Comparison of ENCODE assay signal across 8 cellular contexts in genomic region chr17:21252289-21252874, GRCh38. TPM values are rescaled to one million over a fixed set of nuclear protein-coding genes. Genes with fewer than 3 reads are reported as not detected.
DNase-seq lines count a peak whose midpoint lies in the region; ATAC-seq, FAIRE-seq and TF ChIP-seq lines count a peak whose summit lies in the region.

No MANE protein-coding gene starts in this region.

- no peak for FAIRE-seq in bronchial epithelial cell (lab: Jason Lieb, UNC)

- peak overlapping the region; percentile 41 for H3K27ac ChIP-seq in naive thymus-derived CD4-positive, alpha-beta T cell (ENCODE audit: low read depth, low read length)

- CTCF ChIA-PET in BJ (lab: Yijun Ruan, JAX): interaction anchor here (0.7 to 2.1 kb wide), 4 partner anchors 27 to 133 kb away, joined by 3 to 8 read pairs (median 5); no protein-coding TSS in a partner anchor
- CTCF ChIA-PET in naive thymus-derived CD4-positive, alpha-beta T cell (lab: Charles Lee): interaction anchor here (1.6 kb wide), 1 partner anchor 24 kb away, joined by 4 read pairs; no protein-coding TSS in a partner anchor

- ATAC-seq in HG03521 (IDR thresholded peaks at IDR 0.05; ENCODE audit: unreplicated experiment) (peak; percentile 7), HG03045 (IDR thresholded peaks at IDR 0.05; ENCODE audit: unreplicated experiment) (no peak), omental fat pad (ENCODE audit: low FRiP score) (no peak)
- no peak for ATAC-seq in naive thymus-derived CD4-positive, alpha-beta T cell

- H3K9me3 Mint-ChIP-seq in naive thymus-derived CD4-positive, alpha-beta T cell: no peaks in the 10 kb centered on the region

- H3K4me3 ChIP-seq in BJ (ENCODE audit: low read depth, low read length) (peak overlapping the region; percentile 76), bronchial epithelial cell (ENCODE audit: low read depth, low read length) (peak overlapping the region; percentile 33)
- H3K4me3 ChIP-seq in naive thymus-derived CD4-positive, alpha-beta T cell (ENCODE audit: low read length): peak overlapping the region; percentile 27

- POLR2A ChIA-PET in BJ (lab: Charles Lee): no interaction called here
- POLR2A ChIA-PET in naive thymus-derived CD4-positive, alpha-beta T cell (lab: Charles Lee): interaction anchor here (1.1 to 5.6 kb wide), 5 partner anchors 18 to 209 kb away, joined by 4 to 44 read pairs (median 9); partner anchors contain the start of genes TMEM11 and USP22

- H3K9me3 ChIP-seq in naive thymus-derived CD4-positive, alpha-beta T cell (ENCODE audit: control insufficient read depth in 2 of 3, low read length in 3 of 3): no peaks in the 10 kb centered on the region

- peaks cover 2% of the 10 kb centered on the region; the same call in 1 of the 2 replicates for H3K36me3 ChIP-seq in BJ (ENCODE audit: control insufficient read depth, insufficient read depth, low read length)
- no peaks in the 10 kb centered on the region for H3K36me3 ChIP-seq in bronchial epithelial cell (ENCODE audit: control insufficient read depth, insufficient read depth, low read length)
- no peaks in the 10 kb centered on the region for H3K36me3 ChIP-seq in naive thymus-derived CD4-positive, alpha-beta T cell (ENCODE audit: control insufficient read depth in 2 of 3, insufficient read depth in 3 of 3, low read length in 3 of 3)

- TF ChIP-seq CTCF in BJ (IDR thresholded peaks at IDR 0.05; ENCODE audit: insufficient read depth, low read depth, low read length) (no peak), bronchial epithelial cell (IDR thresholded peaks at IDR 0.05; ENCODE audit: insufficient read depth, low read length, severe bottlenecking) (no peak), omental fat pad (IDR thresholded peaks at IDR 0.05) (no peak)

- peaks cover 7 to 12% of the 10 kb centered on the region in 2 donors for H3K4me1 ChIP-seq in naive thymus-derived CD4-positive, alpha-beta T cell (ENCODE audit: control insufficient read depth in 2 of 2, insufficient read depth in 2 of 2, low read length in 2 of 2)

- peaks cover 13 to 43% (median 33%) of the 10 kb centered on the region in 7 donors for H3K4me1 Mint-ChIP-seq in naive thymus-derived CD4-positive, alpha-beta T cell

- H3K27me3 Mint-ChIP-seq in naive thymus-derived CD4-positive, alpha-beta T cell: peaks cover 0 to 33% (median 0%) of the 10 kb centered on the region in 5 donors

- peak overlapping the region; percentile 23 to 87 (median 81) for H3K27ac Mint-ChIP-seq in naive thymus-derived CD4-positive, alpha-beta T cell

- intact Hi-C loops in naive thymus-derived CD4-positive, alpha-beta T cell (cut with micrococcal nuclease): loop anchor here (2.0 kb wide), 2 partner anchors 22 to 134 kb away; no protein-coding TSS in a partner anchor

- DNase-seq in BJ (ENCODE audit: low read depth) (no peak), bronchial epithelial cell (ENCODE audit: low read depth) (no peak), epidermal melanocyte (ENCODE audit: insufficient read length, low spot score) (no peak), omental fat pad (ENCODE audit: low spot score) (no peak)
- DNase-seq in naive thymus-derived CD4-positive, alpha-beta T cell: peak in 1 of 9 donors; percentile 23
- no peak for DNase-seq in NK-92 treated with Interleukin-12 subunit alpha and Interleukin-12 subunit beta, amount 100 ng/mL, for 24 hours (lab: John Stamatoyannopoulos, UW)

- no peaks in the 10 kb centered on the region for H3K36me3 Mint-ChIP-seq in naive thymus-derived CD4-positive, alpha-beta T cell

- H3K27me3 ChIP-seq in BJ (ENCODE audit: control insufficient read depth, insufficient read depth, low read length) (no peaks in the 10 kb centered on the region), bronchial epithelial cell (ENCODE audit: control insufficient read depth, insufficient read depth, low read length) (no peaks in the 10 kb centered on the region)
- no peaks in the 10 kb centered on the region for H3K27me3 ChIP-seq in naive thymus-derived CD4-positive, alpha-beta T cell (ENCODE audit: control insufficient read depth in 2 of 2, insufficient read depth in 2 of 2, low read length in 2 of 2)

- H3K4me3 Mint-ChIP-seq in naive thymus-derived CD4-positive, alpha-beta T cell: peak overlapping the region; percentile 68 to 92 (median 82)

RNA-seq across cellular contexts. Expression of gene NATD1, which starts 0.8 kb away (rescaled TPM):
- 7.9 and 13.3 TPM in 2 replicates for polyA plus RNA-seq in BJ (2011; rRNA removed)
- polyA minus RNA-seq in BJ (2011; rRNA and poly(A)+ RNA removed): 9.0 and 9.1 TPM in 2 replicates
- total RNA-seq in bronchial epithelial cell: 0.53 and 0.77 TPM in 2 replicates
- 10 to 100 TPM in 2 of 5 experiments, 1 to 10 TPM in 3; 2.5 to 11.1 (median 8.9) TPM for total RNA-seq in naive thymus-derived CD4-positive, alpha-beta T cell
- 1 to 10 TPM; 1.7 to 2.9 TPM for polyA plus RNA-seq in naive thymus-derived CD4-positive, alpha-beta T cell
- 10 to 100 TPM in 2 of 4 donors, 1 to 10 TPM in 2; 7.5 to 19.1 (median 9.6) TPM for total RNA-seq in omental fat pad

RNA-seq across cellular contexts. Expression of gene MAP2K3, which starts 32.1 kb away (rescaled TPM):
- polyA plus RNA-seq in BJ (2011; rRNA removed): 22.9 and 41.8 TPM in 2 replicates
- 38.5 and 58.0 TPM in 2 replicates for polyA minus RNA-seq in BJ (2011; rRNA and poly(A)+ RNA removed)
- total RNA-seq in bronchial epithelial cell (5.3 and 7.7 TPM in 2 replicates), omental fat pad (100 to 1,000 TPM in 1 of 4 donors, 10 to 100 TPM in 3; 36.8 to 170 (median 58.5) TPM)
- total RNA-seq in naive thymus-derived CD4-positive, alpha-beta T cell: 100 to 1,000 TPM in 1 of 5 experiments, 10 to 100 TPM in 4; 37.5 to 127 (median 39.2) TPM
- 10 to 100 TPM; 47.7 to 76.7 TPM for polyA plus RNA-seq in naive thymus-derived CD4-positive, alpha-beta T cell

RNA-seq across cellular contexts. Expression of gene TMEM11, which starts 38.4 kb away (rescaled TPM):
- polyA plus RNA-seq in BJ (2011; rRNA removed): 54.5 and 69.5 TPM in 2 replicates
- polyA minus RNA-seq in BJ (2011; rRNA and poly(A)+ RNA removed): 28.3 and 61.4 TPM in 2 replicates
- total RNA-seq in bronchial epithelial cell (15.8 and 23.8 TPM in 2 replicates), omental fat pad (10 to 100 TPM; 24.9 to 41.3 (median 34.0) TPM)
- 10 to 100 TPM; 11.7 to 22.9 (median 19.3) TPM for total RNA-seq in naive thymus-derived CD4-positive, alpha-beta T cell
- 10 to 100 TPM; 23.5 to 47.9 TPM for polyA plus RNA-seq in naive thymus-derived CD4-positive, alpha-beta T cell
